ENCODE assay signal across 13 cellular contexts in genomic region chr4:95572304-95572991, GRCh38. TPM values are rescaled to one million over a fixed set of nuclear protein-coding genes. Genes with fewer than 3 reads are reported as not detected.
DNase-seq lines count a peak whose midpoint lies in the region; ATAC-seq and TF ChIP-seq lines count a peak whose summit lies in the region.
"Had no signal": no experiment of that assay in that cellular context is flagged by ENCODE, and none has a peak within 500 bp of the region (broad histone marks: within the 10 kb centered on the region; RNA-seq: fewer than 3 reads in every experiment).

No MANE protein-coding gene starts in this region.

- peak overlapping the region in 1 of 2 donors; percentile 32 for H3K27ac ChIP-seq in breast epithelium
- H3K27ac ChIP-seq: vagina had no signal

- DNase-seq in BE2C, result peak; percentile 33
- peak; percentile 87 for DNase-seq in MV-4-11 (lab: John Stamatoyannopoulos, UW)
- peak; percentile 60 to 74 for DNase-seq in breast epithelium (ENCODE audit: low spot score in 2 of 2)
- peak; percentile 88 for DNase-seq in kidney tubule cell (ENCODE audit: low spot score)
- no peak for DNase-seq in C1 segment of cervical spinal cord (lab: John Stamatoyannopoulos, UW)
- DNase-seq in NCI-H82 treated with DMSO at 0.1 percent for 48 hours (lab: John Stamatoyannopoulos, UW; ENCODE audit: unreplicated experiment), result no peak
- DNase-seq: effector memory CD8-positive, alpha-beta T cell; midbrain; stimulated activated CD4-positive, alpha-beta T cell treated with anti-CD3 and anti-CD28 coated beads, Interleukin-4, amount 100 ng/mL, for 1 hour had no signal

- no peak for TF ChIP-seq POLR2A in breast epithelium (IDR thresholded peaks at IDR 0.05)

- H3K36me3 ChIP-seq in BE2C, result no peaks in the 10 kb centered on the region
- H3K36me3 ChIP-seq in breast epithelium, result no peaks in the 10 kb centered on the region
- H3K36me3 ChIP-seq: vagina had no signal

- no peak overlapping the region for H3K4me3 ChIP-seq in BE2C (ENCODE audit: low read depth, low read length)
- no peak overlapping the region for H3K4me3 ChIP-seq in breast epithelium
- H3K4me3 ChIP-seq: vagina had no signal

- no peak for ATAC-seq in HG03354 (IDR thresholded peaks at IDR 0.05; ENCODE audit: poor library complexity, severe bottlenecking, unreplicated experiment)
- no peak for ATAC-seq in GM18517 (IDR thresholded peaks at IDR 0.05; ENCODE audit: unreplicated experiment)
- ATAC-seq: effector memory CD8-positive, alpha-beta T cell; HCT116 had no signal

- H3K27me3 ChIP-seq in BE2C (no peaks in the 10 kb centered on the region), breast epithelium (no peaks in the 10 kb centered on the region)
- H3K27me3 ChIP-seq: vagina had no signal

- TF ChIP-seq CTCF in BE2C (IDR thresholded peaks at IDR 0.05; ENCODE audit: low read depth, low read length) (no peak), breast epithelium (IDR thresholded peaks at IDR 0.05) (no peak)

- intact Hi-C loops in breast epithelium (cut with DNase I; ENCODE audit: low total_unique reads), result no loop called here

- H3K4me1 ChIP-seq in BE2C (no peaks in the 10 kb centered on the region), breast epithelium (no peaks in the 10 kb centered on the region)
- H3K4me1 ChIP-seq: vagina had no signal

- no peaks in the 10 kb centered on the region for H3K9me3 ChIP-seq in BE2C
- H3K9me3 ChIP-seq in breast epithelium, result peaks cover 10 to 11% of the 10 kb centered on the region in 2 donors
- H3K9me3 ChIP-seq: vagina had no signal

RNA-seq across cellular contexts. Expression of gene UNC5C, which starts 23.7 kb away (rescaled TPM):
- 35.6 TPM for polyA plus RNA-seq in BE2C (2012; ENCODE audit: insufficient read depth, insufficient read length, low read depth)
- total RNA-seq in breast epithelium, result 10 to 100 TPM in 1 of 3 donors, 1 to 10 TPM in 2; 6.2 to 20.9 (median 6.2) TPM

Comparison
In these comparisons a context has a peak if more than half of its experiments do, and no peak if none do; other contexts are left out.
1. DNase-seq: peak in BE2C (single experiment), MV-4-11 (single experiment), breast epithelium (2 of 2) and kidney tubule cell (single experiment); none in C1 segment of cervical spinal cord (0 of 14) and NCI-H82 treated with DMSO at 0.1 percent for 48 hours (single experiment).